ENCODE assay signal across 22 cellular contexts in the genomic region with DNA sequence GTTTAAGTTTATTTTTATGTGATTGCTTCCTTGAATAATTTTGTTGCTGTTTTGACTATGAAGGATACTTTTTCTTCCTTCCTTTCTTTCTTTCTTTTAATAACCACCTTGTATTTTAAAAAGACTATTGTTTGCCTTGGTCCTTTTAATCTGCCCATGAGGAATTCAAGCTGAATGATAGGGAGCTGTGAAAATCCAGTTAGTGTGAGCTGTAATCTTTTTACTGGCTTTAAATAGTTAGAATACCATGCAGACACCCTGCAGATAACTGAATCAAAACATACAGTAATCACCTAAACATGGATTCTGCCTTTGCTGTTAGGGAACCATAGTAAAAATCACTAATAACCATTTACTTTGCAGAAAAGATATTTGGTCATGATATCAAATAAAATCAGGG.
"Had no signal": no experiment of that assay in that cellular context is flagged by ENCODE, and none has a peak within 500 bp of the region (broad histone marks: within the 10 kb centered on the region; RNA-seq: fewer than 3 reads in every experiment).

No MANE protein-coding gene starts in this region.

- H3K27me3 ChIP-seq: hepatocyte, right atrium auricular region, right lobe of liver, tibial nerve, uterus had no signal

- H3K36me3 ChIP-seq: left ventricle myocardium inferior, right atrium auricular region, right lobe of liver, uterus had no signal

- DNase-seq: islet precursor cell; left ventricle myocardium inferior; midbrain; mucosa of descending colon; naive thymus-derived CD4-positive, alpha-beta T cell; nucleus accumbens; psoas muscle; right lobe of liver; stimulated activated CD4-positive, alpha-beta T cell treated with anti-CD3 and anti-CD28 coated beads, Interleukin-1b, Interleukin-23, amount 100 ng/mL, for 48 hours; stimulated activated CD4-positive, alpha-beta T cell treated with anti-CD3 and anti-CD28 coated beads, Interleukin-2, amount 100 ng/mL, for 48 hours; stimulated activated CD4-positive, alpha-beta T cell treated with anti-CD3 and anti-CD28 coated beads, Interleukin-4, amount 100 ng/mL, for 4 hours; stimulated activated CD8-positive, alpha-beta memory T cell treated with anti-CD3 and anti-CD28 coated beads, Interleukin-4, amount 100 ng/mL, for 48 hours; stimulated activated naive CD4-positive, alpha-beta T cell treated with Interleukin-2 at 50 U/mL for 16 hours; stimulated activated naive CD8-positive, alpha-beta T cell treated with anti-CD3 and anti-CD28 coated beads, Interleukin-15, amount 100 ng/mL, for 72 hours; substantia nigra; uterus had no signal

- H3K4me1 ChIP-seq: left ventricle myocardium inferior, parathyroid adenoma, psoas muscle, right atrium auricular region, right lobe of liver, tibial nerve, uterus had no signal

- H3K9me3 ChIP-seq: left ventricle myocardium inferior, mucosa of descending colon, psoas muscle, right atrium auricular region, right lobe of liver, tibial nerve, uterus had no signal

- H3K27ac ChIP-seq: hepatocyte, left ventricle myocardium inferior, parathyroid adenoma, psoas muscle, right lobe of liver, tibial nerve, uterus had no signal

- H3K4me3 ChIP-seq: hepatocyte, left ventricle myocardium inferior, lung, mucosa of descending colon, psoas muscle, right atrium auricular region, right lobe of liver, smooth muscle cell, tibial nerve, uterus had no signal
